In genomic region chr5:35136386-35136785, GRCh38 we compare ENCODE assay signal across 10 cellular contexts.
DNase-seq lines count a peak whose midpoint lies in the region; ATAC-seq and TF ChIP-seq lines count a peak whose summit lies in the region.
"Had no signal": no experiment of that assay in that cellular context is flagged by ENCODE, and none has a peak within 500 bp of the region (broad histone marks: within the 10 kb centered on the region; RNA-seq: fewer than 3 reads in every experiment).

No MANE protein-coding gene starts in this region.

- H3K27me3 ChIP-seq in kidney epithelial cell (ENCODE audit: control insufficient read depth, insufficient read depth, low read length), result no peaks in the 10 kb centered on the region

- no peak for ATAC-seq in HG03280 (IDR thresholded peaks at IDR 0.05; ENCODE audit: unreplicated experiment)
- ATAC-seq in HG03159 (IDR thresholded peaks at IDR 0.05; ENCODE audit: unreplicated experiment), result no peak

- peak; percentile 98 for DNase-seq in AG10803 (ENCODE audit: low read depth)
- DNase-seq in GOT3 (lab: John Stamatoyannopoulos, UW), result peak; percentile 8
- DNase-seq in SW 1271 (lab: John Stamatoyannopoulos, UW), result peak; percentile 46 to 49
- DNase-seq in kidney epithelial cell (ENCODE audit: low read depth), result peak; percentile 18
- DNase-seq in NCI-H2171 treated with DMSO at 0.1 percent for 48 hours (lab: John Stamatoyannopoulos, UW), result no peak
- no peak for DNase-seq in NK-92 treated with Interleukin-12 subunit alpha and Interleukin-12 subunit beta, amount 100 ng/mL, for 24 hours (lab: John Stamatoyannopoulos, UW)
- DNase-seq: midbrain, T-cell had no signal

- H3K4me3 ChIP-seq in AG10803 (ENCODE audit: low read length) (no peak overlapping the region), kidney epithelial cell (ENCODE audit: low read depth, low read length) (no peak overlapping the region)

- TF ChIP-seq CTCF in AG10803 (conservative IDR thresholded peaks at IDR 0.05; ENCODE audit: low read length), result no peak
- no peak for TF ChIP-seq CTCF in kidney epithelial cell (IDR thresholded peaks at IDR 0.05; ENCODE audit: insufficient read depth, low read length, poor library complexity, severe bottlenecking)

- H3K36me3 ChIP-seq in kidney epithelial cell (ENCODE audit: control insufficient read depth, insufficient read depth, low read length), result no peaks in the 10 kb centered on the region

Comparison
In these comparisons a context has a peak if more than half of its experiments do, and no peak if none do; other contexts are left out.
1. DNase-seq: peak in AG10803 (single experiment), GOT3 (single experiment), SW 1271 (2 of 2) and kidney epithelial cell (single experiment); none in NCI-H2171 treated with DMSO at 0.1 percent for 48 hours (single experiment) and NK-92 treated with Interleukin-12 subunit alpha and Interleukin-12 subunit beta, amount 100 ng/mL, for 24 hours (single experiment).